In genomic region chr1:223647249-223647648, GRCh38 we compare ENCODE assay signal across 6 cellular contexts. TPM values are rescaled to one million over a fixed set of nuclear protein-coding genes. Genes with fewer than 3 reads are reported as not detected.
"Had no signal": no experiment of that assay in that cellular context is flagged by ENCODE, and none has a peak within 500 bp of the region (broad histone marks: within the 10 kb centered on the region; RNA-seq: fewer than 3 reads in every experiment).

No MANE protein-coding gene starts in this region.

- H3K4me3 ChIP-seq: K562 had no signal

- DNase-seq: GOT3, HCEC 1CT, IMR-90 had no signal

- ATAC-seq: K562 had no signal

RNA-seq across cellular contexts. Expression of gene CAPN8, which starts 18.3 kb away (rescaled TPM):
- total RNA-seq: H4, H7, IMR-90, K562 had no signal
- polyA plus RNA-seq: IMR-90 had no signal
